ENCODE assay signal across 1 cellular context in the genomic region with DNA sequence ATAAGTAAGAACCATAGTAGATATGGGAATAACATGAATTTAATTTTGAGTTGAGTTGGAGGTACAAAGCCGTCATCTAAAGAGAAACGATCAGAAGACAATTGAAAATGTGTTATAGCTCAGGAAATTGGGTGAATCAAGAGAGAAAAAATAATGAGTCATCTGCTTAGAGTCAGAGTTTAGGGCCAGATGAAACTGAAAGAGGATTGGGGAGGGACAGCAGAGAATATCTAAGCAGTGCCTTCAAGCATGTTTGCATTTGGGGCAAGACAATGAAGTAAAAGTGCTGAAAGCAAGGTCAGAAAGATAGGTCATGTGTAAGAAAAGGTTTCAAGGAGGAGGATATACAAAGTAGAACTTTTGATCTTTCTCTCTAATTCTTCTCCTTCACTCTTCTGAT.
TF ChIP-seq lines count a peak whose summit lies in the region.

No MANE protein-coding gene starts in this region.

TF ChIP-seq in SK-N-SH, 30 proteins besides CTCF, POLR2A, EP300 and RAD21 (continued from another document):
- TF ChIP-seq, protein P1, sequence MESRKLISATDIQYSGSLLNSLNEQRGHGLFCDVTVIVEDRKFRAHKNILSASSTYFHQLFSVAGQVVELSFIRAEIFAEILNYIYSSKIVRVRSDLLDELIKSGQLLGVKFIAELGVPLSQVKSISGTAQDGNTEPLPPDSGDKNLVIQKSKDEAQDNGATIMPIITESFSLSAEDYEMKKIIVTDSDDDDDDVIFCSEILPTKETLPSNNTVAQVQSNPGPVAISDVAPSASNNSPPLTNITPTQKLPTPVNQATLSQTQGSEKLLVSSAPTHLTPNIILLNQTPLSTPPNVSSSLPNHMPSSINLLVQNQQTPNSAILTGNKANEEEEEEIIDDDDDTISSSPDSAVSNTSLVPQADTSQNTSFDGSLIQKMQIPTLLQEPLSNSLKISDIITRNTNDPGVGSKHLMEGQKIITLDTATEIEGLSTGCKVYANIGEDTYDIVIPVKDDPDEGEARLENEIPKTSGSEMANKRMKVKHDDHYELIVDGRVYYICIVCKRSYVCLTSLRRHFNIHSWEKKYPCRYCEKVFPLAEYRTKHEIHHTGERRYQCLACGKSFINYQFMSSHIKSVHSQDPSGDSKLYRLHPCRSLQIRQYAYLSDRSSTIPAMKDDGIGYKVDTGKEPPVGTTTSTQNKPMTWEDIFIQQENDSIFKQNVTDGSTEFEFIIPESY (IDR thresholded peaks at IDR 0.05; ENCODE audit: borderline replicate concordance, low read depth) = no peak
- TF ChIP-seq, protein P2, sequence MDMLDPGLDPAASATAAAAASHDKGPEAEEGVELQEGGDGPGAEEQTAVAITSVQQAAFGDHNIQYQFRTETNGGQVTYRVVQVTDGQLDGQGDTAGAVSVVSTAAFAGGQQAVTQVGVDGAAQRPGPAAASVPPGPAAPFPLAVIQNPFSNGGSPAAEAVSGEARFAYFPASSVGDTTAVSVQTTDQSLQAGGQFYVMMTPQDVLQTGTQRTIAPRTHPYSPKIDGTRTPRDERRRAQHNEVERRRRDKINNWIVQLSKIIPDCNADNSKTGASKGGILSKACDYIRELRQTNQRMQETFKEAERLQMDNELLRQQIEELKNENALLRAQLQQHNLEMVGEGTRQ (IDR thresholded peaks at IDR 0.05; ENCODE audit: borderline replicate concordance, low read depth, low read length) = no peak
